Comparison of ENCODE assay signal across 9 cellular contexts in the genomic region with DNA sequence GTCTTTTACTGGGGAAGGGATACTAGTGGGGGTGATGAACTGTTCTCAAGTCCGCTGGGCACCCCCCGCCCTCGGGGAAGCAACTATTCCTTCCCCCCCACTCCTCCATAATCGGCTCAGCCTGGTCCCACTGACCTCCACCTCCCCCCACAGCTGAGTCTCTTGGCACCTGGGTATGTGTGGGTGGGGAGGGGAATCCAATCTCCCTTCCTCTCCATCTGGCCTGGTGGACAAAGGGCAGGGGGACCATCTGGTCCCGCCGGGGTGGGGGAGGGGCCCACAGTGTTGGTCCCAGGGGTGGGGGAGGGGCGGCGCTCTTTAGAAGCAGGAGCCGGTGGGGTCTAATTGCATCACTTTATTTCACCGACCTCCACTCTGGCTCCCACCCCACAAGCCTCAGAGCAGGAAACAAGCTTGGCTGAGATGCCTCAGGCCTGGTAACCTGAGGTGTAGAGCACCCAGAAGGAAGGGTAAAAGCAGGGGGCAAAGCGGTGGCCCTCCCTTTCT. TPM values are rescaled to one million over a fixed set of nuclear protein-coding genes. Genes with fewer than 3 reads are reported as not detected.
DNase-seq lines count a peak whose midpoint lies in the region; ATAC-seq and TF ChIP-seq lines count a peak whose summit lies in the region.
"Had no signal": no experiment of that assay in that cellular context is flagged by ENCODE, and none has a peak within 500 bp of the region (broad histone marks: within the 10 kb centered on the region; RNA-seq: fewer than 3 reads in every experiment).

No MANE protein-coding gene starts in this region.

- H3K27me3 ChIP-seq in cardiac muscle cell (no peaks in the 10 kb centered on the region), sigmoid colon (no peaks in the 10 kb centered on the region)

- intact Hi-C loops in sigmoid colon (cut with DNase I) = loop anchor here (10.0 kb wide), 1 partner anchor 573 kb away; a partner anchor contains a TSS

- H3K36me3 ChIP-seq in cardiac muscle cell = no peaks in the 10 kb centered on the region
- no peaks in the 10 kb centered on the region for H3K36me3 ChIP-seq in sigmoid colon

- WGBS in sigmoid colon, 2 donors = 22% methylated on average over 11 of the region's 11 CpGs

- peak overlapping the region; percentile 85 for H3K4me3 ChIP-seq in cardiac muscle cell
- H3K4me3 ChIP-seq in sigmoid colon = peak overlapping the region; percentile 66 to 95 (median 80)

- peak overlapping the region; percentile 90 for H3K27ac ChIP-seq in VCaP
- H3K27ac ChIP-seq in cardiac muscle cell = peak overlapping the region; percentile 86
- H3K27ac ChIP-seq in sigmoid colon = peak overlapping the region; percentile 92 to 99 (median 94)

- peak overlapping the region; percentile 79 for H3K27ac Mint-ChIP-seq in T-helper 2 cell treated with Interferon-gamma antibody and Interleukin-4, amounts not matched to agents 5 μg/mL and 100 μg/mL, for 36 hours

- no peak for TF ChIP-seq CTCF in VCaP (conservative IDR thresholded peaks at IDR 0.05)
- no peak for TF ChIP-seq CTCF in cardiac muscle cell (IDR thresholded peaks at IDR 0.05; ENCODE audit: low read depth, low read length)
- TF ChIP-seq CTCF in sigmoid colon (IDR thresholded peaks at IDR 0.05) = no peak

- H3K9me3 ChIP-seq in cardiac muscle cell (ENCODE audit: low read depth) (no peaks in the 10 kb centered on the region), sigmoid colon (no peaks in the 10 kb centered on the region)

- peaks cover 2% of the 10 kb centered on the region for H3K27me3 Mint-ChIP-seq in T-helper 2 cell treated with Interferon-gamma antibody and Interleukin-4, amounts not matched to agents 5 μg/mL and 100 μg/mL, for 36 hours (ENCODE audit: low read depth)

- no peaks in the 10 kb centered on the region for H3K9me3 Mint-ChIP-seq in T-helper 2 cell treated with Interferon-gamma antibody and Interleukin-4, amounts not matched to agents 5 μg/mL and 100 μg/mL, for 36 hours

- DNase-seq in T-helper 2 cell treated with Interferon-gamma antibody and Interleukin-4, amounts not matched to agents 5 μg/mL and 100 μg/mL, for 36 hours (ENCODE audit: low spot score) = no peak
- no peak for DNase-seq in T-helper 2 cell
- peak; percentile 57 to 63 for DNase-seq in cardiac muscle cell (ENCODE audit: low read depth in 1 of 2, low spot score in 1 of 2)
- no peak for DNase-seq in sigmoid colon
- DNase-seq in dedifferentiated amniotic fluid mesenchymal stem cell (ENCODE audit: extremely low spot score) = no peak

- ATAC-seq in HG03108 (IDR thresholded peaks at IDR 0.05; ENCODE audit: unreplicated experiment) = no peak
- no peak for ATAC-seq in GM19395 (IDR thresholded peaks at IDR 0.05; ENCODE audit: unreplicated experiment)

- H3K36me3 Mint-ChIP-seq in T-helper 2 cell treated with Interferon-gamma antibody and Interleukin-4, amounts not matched to agents 5 μg/mL and 100 μg/mL, for 36 hours (ENCODE audit: low read depth) = peaks cover 3% of the 10 kb centered on the region

- H3K4me3 Mint-ChIP-seq in T-helper 2 cell treated with Interferon-gamma antibody and Interleukin-4, amounts not matched to agents 5 μg/mL and 100 μg/mL, for 36 hours = peak overlapping the region; percentile 89

- no peak for TF ChIP-seq EP300 in sigmoid colon (IDR thresholded peaks at IDR 0.05)

- TF ChIP-seq POLR2A in sigmoid colon (IDR thresholded peaks at IDR 0.05) = no peak

- H3K4me1 Mint-ChIP-seq in T-helper 2 cell treated with Interferon-gamma antibody and Interleukin-4, amounts not matched to agents 5 μg/mL and 100 μg/mL, for 36 hours (ENCODE audit: low read depth) = peaks cover 8% of the 10 kb centered on the region

- H3K4me1 ChIP-seq in cardiac muscle cell (ENCODE audit: low read depth) (peaks cover 16% of the 10 kb centered on the region), sigmoid colon (peaks cover 0 to 50% (median 49%) of the 10 kb centered on the region in 4 donors)

RNA-seq across cellular contexts. Expression of a gene that starts 1.0 kb away (rescaled TPM):
- 151 and 226 TPM in 2 replicates for total RNA-seq in cardiac muscle cell
- polyA plus RNA-seq in cardiac muscle cell = 114 and 122 TPM in 2 replicates
- total RNA-seq in sigmoid colon = 100 to 1,000 TPM; 256 to 292 (median 268) TPM
- 10 to 100 TPM; 15.6 to 19.8 (median 17.3) TPM for polyA plus RNA-seq in sigmoid colon

RNA-seq across cellular contexts. Expression of a gene that starts 5.6 kb away (rescaled TPM):
- total RNA-seq in cardiac muscle cell = 19.8 and 27.8 TPM in 2 replicates
- polyA plus RNA-seq in cardiac muscle cell = 23.3 and 29.9 TPM in 2 replicates
- 10 to 100 TPM; 48.5 to 72.4 (median 51.7) TPM for total RNA-seq in sigmoid colon
- polyA plus RNA-seq in sigmoid colon = 100 to 1,000 TPM in 2 of 3 donors, 10 to 100 TPM in 1; 62.4 to 117 (median 105) TPM

RNA-seq across cellular contexts. Expression of a gene that starts 6.6 kb away (rescaled TPM):
- total RNA-seq in cardiac muscle cell (56.5 and 105 TPM in 2 replicates), sigmoid colon (10 to 100 TPM; 16.3 to 35.3 (median 22.1) TPM)
- polyA plus RNA-seq in cardiac muscle cell (95.9 and 104 TPM in 2 replicates), sigmoid colon (10 to 100 TPM in 1 of 3 donors, 1 to 10 TPM in 2; 3.2 to 14.9 (median 7.2) TPM)

RNA-seq across cellular contexts. Expression of a gene that starts 13.0 kb away (rescaled TPM):
- total RNA-seq in cardiac muscle cell (0.42 and 1.1 TPM in 2 replicates), sigmoid colon (1 to 10 TPM in 1 of 4 donors, under 1 TPM in 1, not detected in 2; 0.71 to 1.1 TPM)
- polyA plus RNA-seq in cardiac muscle cell (0.94 and 2.2 TPM in 2 replicates), sigmoid colon (under 1 TPM in 1 of 3 donors, not detected in 2; 0.03 TPM)
- total RNA-seq: dermis microvascular lymphatic vessel endothelial cell had no signal

RNA-seq across cellular contexts. Expression of a gene that starts 15.1 kb away (rescaled TPM):
- total RNA-seq in cardiac muscle cell (87.7 and 99.7 TPM in 2 replicates), sigmoid colon (10 to 100 TPM in 3 of 4 donors, 1 to 10 TPM in 1; 1.4 to 25.3 (median 16.6) TPM)
- polyA plus RNA-seq in cardiac muscle cell (116 and 125 TPM in 2 replicates), sigmoid colon (100 to 1,000 TPM; 122 to 279 (median 146) TPM)

Comparison
In these comparisons a context has a peak if more than half of its experiments do, and no peak if none do; other contexts are left out.
1. DNase-seq: peak in cardiac muscle cell (2 of 2); none in T-helper 2 cell treated with Interferon-gamma antibody and Interleukin-4, amounts not matched to agents 5 μg/mL and 100 μg/mL, for 36 hours (single experiment), T-helper 2 cell (0 of 5), sigmoid colon (single experiment) and dedifferentiated amniotic fluid mesenchymal stem cell (single experiment).
2. Peak in every context shown above with its lines, with median percentiles within 50 percentile points of each other: H3K27ac ChIP-seq.